Comparison of ENCODE assay signal across 10 cellular contexts in the genomic region with DNA sequence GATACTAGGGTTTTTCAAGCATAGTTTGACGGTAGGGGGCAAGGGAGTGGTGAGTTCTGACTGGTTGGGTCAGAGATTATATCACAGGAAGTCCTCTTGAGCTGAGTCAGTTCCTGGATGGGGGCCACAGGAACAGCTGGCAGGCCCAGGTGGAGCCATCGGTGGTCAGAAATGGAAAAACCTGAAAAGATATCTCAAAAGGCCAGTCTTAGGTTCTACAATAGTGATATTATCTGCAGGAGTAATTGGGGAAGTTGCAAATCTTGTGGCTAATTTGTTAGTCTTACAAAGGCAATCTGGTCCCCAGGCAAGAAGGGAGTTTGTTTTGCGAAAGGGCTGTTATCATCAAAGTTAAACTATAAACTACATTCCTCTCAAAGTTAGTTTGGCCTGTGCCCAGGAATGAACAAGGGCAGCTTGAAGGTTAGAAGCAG.
DNase-seq lines count a peak whose midpoint lies in the region; ATAC-seq and TF ChIP-seq lines count a peak whose summit lies in the region.
"Had no signal": no experiment of that assay in that cellular context is flagged by ENCODE, and none has a peak within 500 bp of the region (broad histone marks: within the 10 kb centered on the region; RNA-seq: fewer than 3 reads in every experiment).

No MANE protein-coding gene starts in this region.

- CTCF ChIA-PET in HCT116 (lab: Charles Lee), result no interaction called here

- H3K79me2 ChIP-seq in HCT116 (ENCODE audit: insufficient read depth, low read length), result no peaks in the 10 kb centered on the region

- no TSS peak for BruUV-seq in HCT116 (replicated peaks; lab: Mats Ljungman, UMichigan)

- H3K9me2 ChIP-seq in HCT116 (ENCODE audit: insufficient read depth), result no peaks in the 10 kb centered on the region

- no peaks in the 10 kb centered on the region for H3K9me3 ChIP-seq in HCT116 (ENCODE audit: control insufficient read depth in 1 of 2, insufficient read depth in 1 of 2, low read depth in 1 of 2, low read length in 2 of 2)
- no peaks in the 10 kb centered on the region for H3K9me3 ChIP-seq in suprapubic skin

- H4K20me1 ChIP-seq in HCT116 (ENCODE audit: insufficient read depth), result no peaks in the 10 kb centered on the region

- ATAC-seq in HCT116 (0 out of 2 replicates have a peak, but pooled peaks have one; percentile 52), HG03025 (IDR thresholded peaks at IDR 0.05; ENCODE audit: low FRiP score, unreplicated experiment) (no peak), Right ventricle myocardium superior (ENCODE audit: poor library complexity) (no peak)
- ATAC-seq: left lung had no signal

- peak; percentile 72 for DNase-seq in GF-D8 (lab: John Stamatoyannopoulos, UW)
- peak; percentile 7 for DNase-seq in HCT116 (ENCODE audit: low read depth, low spot score)
- DNase-seq in NCI-H226, result peak; percentile 62
- DNase-seq in kidney tubule cell (ENCODE audit: low spot score), result peak; percentile 57
- no peak for DNase-seq in NCI-H510A (lab: John Stamatoyannopoulos, UW)
- no peak for DNase-seq in Right ventricle myocardium superior
- no peak for DNase-seq in suprapubic skin (ENCODE audit: low spot score in 2 of 2)
- DNase-seq: left lung, NCI-H774 had no signal

- TF ChIP-seq RAD21 in HCT116 (IDR thresholded peaks at IDR 0.05; ENCODE audit: low read depth), result no peak

- no peaks in the 10 kb centered on the region for H3K27me3 ChIP-seq in HCT116 (ENCODE audit: insufficient read depth, low read length)
- no peaks in the 10 kb centered on the region for H3K27me3 ChIP-seq in suprapubic skin
- H3K27me3 ChIP-seq: left lung had no signal

- H2AFZ ChIP-seq in HCT116 (ENCODE audit: low read depth, low read length, poor library complexity, severe bottlenecking), result no peak overlapping the region

- intact Hi-C loops in HCT116 (cut with micrococcal nuclease) (no loop called here), Right ventricle myocardium superior (cut with DNase I) (no loop called here)

- no peak for TF ChIP-seq EP300 in suprapubic skin (IDR thresholded peaks at IDR 0.05)

- H3K4me1 ChIP-seq in HCT116 (ENCODE audit: control insufficient read depth in 1 of 2, insufficient read depth in 2 of 2, low read length in 2 of 2), result peaks cover 3 to 7% of the 10 kb centered on the region in 2 experiments; a peak in 3 of 4 replicates
- no peaks in the 10 kb centered on the region for H3K4me1 ChIP-seq in suprapubic skin
- H3K4me1 ChIP-seq: left lung had no signal

- H3K27ac ChIP-seq in HCT116 (ENCODE audit: low read depth, low read length) (no peak overlapping the region), suprapubic skin (no peak overlapping the region)
- H3K27ac ChIP-seq: left lung had no signal

- TF ChIP-seq POLR2A in HCT116 (IDR thresholded peaks at IDR 0.05; ENCODE audit: borderline replicate concordance, extremely low read depth, insufficient read depth, insufficient read length) (no peak), suprapubic skin (IDR thresholded peaks at IDR 0.05) (no peak)

- H3K36me3 ChIP-seq in HCT116 (ENCODE audit: control insufficient read depth in 1 of 2, insufficient read depth in 2 of 2, low read length in 2 of 2) (no peaks in the 10 kb centered on the region), suprapubic skin (no peaks in the 10 kb centered on the region)
- H3K36me3 ChIP-seq: left lung had no signal

- TF ChIP-seq CTCF in HCT116 (IDR thresholded peaks at IDR 0.05 in 2 of 3, conservative IDR thresholded peaks at IDR 0.05 in 1 of 3; ENCODE audit: borderline replicate concordance in 1 of 3, insufficient read depth in 1 of 3, low read depth in 2 of 3, low read length in 2 of 3) (no peak), suprapubic skin (IDR thresholded peaks at IDR 0.05) (no peak)

- 54% methylated on average over 3 of the region's 3 CpGs for WGBS in suprapubic skin

- H3K4me2 ChIP-seq in HCT116 (ENCODE audit: low read length), result peak overlapping the region; percentile 23; the same call in 1 of the 2 replicates

- RAD21 ChIA-PET in HCT116 (lab: Charles Lee; ENCODE audit: low non-redundant PET in 1 of 2, low total read pairs in 2 of 2, uncharacterized antibody in 2 of 2, unreplicated experiment in 2 of 2), result no interaction called here

- no peak overlapping the region for H3K9ac ChIP-seq in HCT116 (ENCODE audit: low read length)

- POLR2A ChIA-PET in HCT116 (lab: Charles Lee), result no interaction called here

- H3K4me3 ChIP-seq in HCT116 (replicated peaks in 1 of 2; ENCODE audit: low read depth in 1 of 2, low read length in 2 of 2), result no peak overlapping the region
- no peak overlapping the region for H3K4me3 ChIP-seq in suprapubic skin
- H3K4me3 ChIP-seq: left lung had no signal

TF ChIP-seq in HCT116, 20 proteins besides CTCF, POLR2A, EP300 and RAD21:
- TF ChIP-seq SRF (IDR thresholded peaks at IDR 0.05; ENCODE audit: low read depth), result no peak
- no peak for TF ChIP-seq JUND (IDR thresholded peaks at IDR 0.05)
- TF ChIP-seq REST (IDR thresholded peaks at IDR 0.05; ENCODE audit: low read depth), result no peak
- TF ChIP-seq CBX3 (IDR thresholded peaks at IDR 0.05; ENCODE audit: low read depth), result no peak
- TF ChIP-seq POLR2AphosphoS5 (IDR thresholded peaks at IDR 0.05; ENCODE audit: low read depth, low read length), result no peak
- no peak for TF ChIP-seq EGR1 (IDR thresholded peaks at IDR 0.05; ENCODE audit: low read depth)
- no peak for TF ChIP-seq SIN3A (IDR thresholded peaks at IDR 0.05; ENCODE audit: low read depth)
- TF ChIP-seq, protein P1, sequence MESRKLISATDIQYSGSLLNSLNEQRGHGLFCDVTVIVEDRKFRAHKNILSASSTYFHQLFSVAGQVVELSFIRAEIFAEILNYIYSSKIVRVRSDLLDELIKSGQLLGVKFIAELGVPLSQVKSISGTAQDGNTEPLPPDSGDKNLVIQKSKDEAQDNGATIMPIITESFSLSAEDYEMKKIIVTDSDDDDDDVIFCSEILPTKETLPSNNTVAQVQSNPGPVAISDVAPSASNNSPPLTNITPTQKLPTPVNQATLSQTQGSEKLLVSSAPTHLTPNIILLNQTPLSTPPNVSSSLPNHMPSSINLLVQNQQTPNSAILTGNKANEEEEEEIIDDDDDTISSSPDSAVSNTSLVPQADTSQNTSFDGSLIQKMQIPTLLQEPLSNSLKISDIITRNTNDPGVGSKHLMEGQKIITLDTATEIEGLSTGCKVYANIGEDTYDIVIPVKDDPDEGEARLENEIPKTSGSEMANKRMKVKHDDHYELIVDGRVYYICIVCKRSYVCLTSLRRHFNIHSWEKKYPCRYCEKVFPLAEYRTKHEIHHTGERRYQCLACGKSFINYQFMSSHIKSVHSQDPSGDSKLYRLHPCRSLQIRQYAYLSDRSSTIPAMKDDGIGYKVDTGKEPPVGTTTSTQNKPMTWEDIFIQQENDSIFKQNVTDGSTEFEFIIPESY (IDR thresholded peaks at IDR 0.05; ENCODE audit: extremely low read depth, insufficient replicate concordance, low read length), result no peak
- no peak for TF ChIP-seq SP1 (IDR thresholded peaks at IDR 0.05; ENCODE audit: low read depth)
- no peak for TF ChIP-seq ZFX (IDR thresholded peaks at IDR 0.05)
- TF ChIP-seq ELF1 (IDR thresholded peaks at IDR 0.05; ENCODE audit: borderline replicate concordance, low read depth), result no peak
- no peak for TF ChIP-seq ATF3 (IDR thresholded peaks at IDR 0.05)
- TF ChIP-seq YY1 (IDR thresholded peaks at IDR 0.05; ENCODE audit: extremely low read depth, insufficient replicate concordance, low read depth, low read length), result no peak
- no peak for TF ChIP-seq TCF7L2 (IDR thresholded peaks at IDR 0.05; ENCODE audit: borderline replicate concordance, extremely low read depth, insufficient read depth, insufficient read length)
- TF ChIP-seq ZNF274 (IDR thresholded peaks at IDR 0.05; ENCODE audit: low read depth, low read length), result no peak
- TF ChIP-seq MAX (IDR thresholded peaks at IDR 0.05), result no peak
- TF ChIP-seq EZH2phosphoT487 (IDR thresholded peaks at IDR 0.05; ENCODE audit: borderline replicate concordance), result no peak
- TF ChIP-seq FOSL1 (IDR thresholded peaks at IDR 0.05; ENCODE audit: low read depth), result no peak

Comparison
In these comparisons a context has a peak if more than half of its experiments do, and no peak if none do; other contexts are left out.
1. DNase-seq: peak in GF-D8 (single experiment), HCT116 (single experiment), NCI-H226 (single experiment) and kidney tubule cell (single experiment); none in NCI-H510A (single experiment), Right ventricle myocardium superior (single experiment) and suprapubic skin (0 of 2).